23 cellular contexts compared by ENCODE assay signal in genomic region chr5:133425764-133426738, GRCh38.
"Had no signal": no experiment of that assay in that cellular context is flagged by ENCODE, and none has a peak within 500 bp of the region (broad histone marks: within the 10 kb centered on the region; RNA-seq: fewer than 3 reads in every experiment).

No MANE protein-coding gene starts in this region.

- H3K9me3 ChIP-seq: ascending aorta, body of pancreas, SJCRH30, SK-N-SH had no signal

- H3K4me3 ChIP-seq: ascending aorta, body of pancreas, SJCRH30 had no signal

- H3K9me3 Mint-ChIP-seq: activated CD4-positive, alpha-beta memory T cell treated with anti-CD3 and anti-CD28 coated beads, Interleukin-2, amount 10 ng/mL, durations not matched to agents 7 days and 5 days; activated naive CD4-positive, alpha-beta T cell treated with anti-CD3 and anti-CD28 coated beads, Interleukin-2, amount 50 U/mL, for 72 hours; activated naive CD8-positive, alpha-beta T cell treated with anti-CD3 and anti-CD28 coated beads, Interleukin-2, amount 50 U/mL, for 24 hours; activated T-cell treated with anti-CD3 and anti-CD28 coated beads, Interleukin-2, amount 50 U/mL, for 4 hours had no signal

- DNase-seq: activated CD4-positive, alpha-beta memory T cell treated with anti-CD3 and anti-CD28 coated beads, Interleukin-2, amount 10 ng/mL, durations not matched to agents 7 days and 5 days; activated CD4-positive, alpha-beta T cell treated with anti-CD3 and anti-CD28 coated beads, Interleukin-2, amount 50 U/mL, for 1 hour; activated CD4-positive, CD25-positive, alpha-beta regulatory T cell; activated effector memory CD4-positive, alpha-beta T cell treated with anti-CD3 and anti-CD28 coated beads, Interleukin-2, amount 50 U/mL, for 16 hours; activated naive CD4-positive, alpha-beta T cell treated with Interleukin-2 at 50 U/mL for 16 hours; activated naive CD8-positive, alpha-beta T cell treated with anti-CD3 and anti-CD28 coated beads, Interleukin-2, amount 50 U/mL, for 24 hours; activated T-cell treated with anti-CD3 and anti-CD28 coated beads, Interleukin-2, amount 50 U/mL, for 4 hours; amniotic stem cell; body of pancreas; NCI-H1930; NCI-H510A; NCI-H526 treated with DMSO at 0.1 percent for 48 hours; NK-92 treated with Interleukin-12 subunit alpha and Interleukin-12 subunit beta, amount 100 ng/mL, for 24 hours; OCI-M1; SJCRH30; SK-N-SH; T-helper 1 cell had no signal

- H3K9ac ChIP-seq: KMS-11, SK-N-SH had no signal

- H3K27me3 ChIP-seq: ascending aorta, body of pancreas, SJCRH30 had no signal

- ATAC-seq: activated naive CD4-positive, alpha-beta T cell treated with anti-CD3 and anti-CD28 coated beads, Interleukin-2, amount 50 U/mL, for 72 hours; activated naive CD8-positive, alpha-beta T cell treated with anti-CD3 and anti-CD28 coated beads, Interleukin-2, amount 50 U/mL, for 24 hours; activated T-cell treated with anti-CD3 and anti-CD28 coated beads, Interleukin-2, amount 50 U/mL, for 4 hours; body of pancreas; Panc1; Right ventricle myocardium inferior had no signal

- H3K27ac ChIP-seq: ascending aorta, body of pancreas, KMS-11, SJCRH30, VCaP had no signal

- H3K4me1 ChIP-seq: ascending aorta, SJCRH30 had no signal

- H3K36me3 ChIP-seq: ascending aorta, SJCRH30 had no signal

- H3K27ac Mint-ChIP-seq: activated CD4-positive, alpha-beta memory T cell treated with anti-CD3 and anti-CD28 coated beads, Interleukin-2, amount 10 ng/mL, durations not matched to agents 7 days and 5 days; activated naive CD4-positive, alpha-beta T cell treated with anti-CD3 and anti-CD28 coated beads, Interleukin-2, amount 50 U/mL, for 72 hours; activated naive CD8-positive, alpha-beta T cell treated with anti-CD3 and anti-CD28 coated beads, Interleukin-2, amount 50 U/mL, for 24 hours had no signal

- H3K4me2 ChIP-seq: KMS-11, SK-N-SH had no signal

- H3K36me3 Mint-ChIP-seq: activated naive CD4-positive, alpha-beta T cell treated with anti-CD3 and anti-CD28 coated beads, Interleukin-2, amount 50 U/mL, for 72 hours had no signal

- H3K4me3 Mint-ChIP-seq: activated CD4-positive, alpha-beta memory T cell treated with anti-CD3 and anti-CD28 coated beads, Interleukin-2, amount 10 ng/mL, durations not matched to agents 7 days and 5 days; activated naive CD8-positive, alpha-beta T cell treated with anti-CD3 and anti-CD28 coated beads, Interleukin-2, amount 50 U/mL, for 24 hours; activated T-cell treated with anti-CD3 and anti-CD28 coated beads, Interleukin-2, amount 50 U/mL, for 4 hours had no signal
